1 cellular context compared by ENCODE assay signal in the genomic region with DNA sequence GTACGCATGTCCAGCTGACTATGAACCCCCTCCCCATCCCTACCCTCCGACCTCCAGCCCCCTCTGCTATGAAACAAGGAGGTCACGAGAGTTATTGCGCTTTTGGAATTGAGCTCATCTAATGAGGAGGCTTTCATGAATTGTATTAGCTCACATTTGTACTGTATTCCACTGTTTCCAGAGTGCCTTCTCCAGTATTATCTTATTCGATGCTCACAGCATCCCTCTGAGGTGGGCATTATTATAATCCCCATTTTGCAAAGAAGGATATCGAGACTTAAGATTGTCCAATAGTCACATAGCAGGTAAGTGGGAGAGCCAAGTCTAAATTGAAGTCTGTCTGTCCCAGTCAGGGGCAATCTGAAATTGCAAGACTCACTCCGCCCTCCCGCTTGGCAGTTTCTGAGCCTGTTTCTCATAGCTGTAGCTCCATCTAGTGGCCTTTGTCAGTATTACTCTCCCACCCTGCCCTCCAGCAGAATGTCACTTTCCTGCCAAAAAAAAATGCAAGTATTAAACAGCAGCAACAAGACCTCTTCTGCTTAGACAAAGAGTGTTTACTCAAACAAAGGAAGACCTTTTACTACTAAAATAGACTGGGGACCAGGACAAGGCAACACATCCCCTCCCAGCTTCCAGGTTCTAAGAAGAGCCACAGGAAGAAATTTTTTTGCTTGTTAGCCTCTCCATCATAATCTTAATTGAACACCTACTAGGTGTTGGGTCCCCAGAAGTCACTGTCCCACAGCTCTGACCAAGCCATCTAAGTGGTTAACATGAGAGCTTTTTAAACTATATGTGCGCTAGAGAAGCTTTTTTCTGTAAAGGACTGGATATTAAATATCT.
TF ChIP-seq lines count a peak whose summit lies in the region.

No MANE protein-coding gene starts in this region.

TF ChIP-seq in liver, 16 proteins besides CTCF, POLR2A, EP300 and RAD21 (continued from another document):
- no peak for TF ChIP-seq FOXA1 (IDR thresholded peaks at IDR 0.05)
- TF ChIP-seq SP1 (IDR thresholded peaks at IDR 0.05): no peak
- no peak for TF ChIP-seq HNF4G (IDR thresholded peaks at IDR 0.05)
- TF ChIP-seq HNF4A (conservative IDR thresholded peaks at IDR 0.05): no peak
